ENCODE assay signal across 14 cellular contexts in the genomic region with DNA sequence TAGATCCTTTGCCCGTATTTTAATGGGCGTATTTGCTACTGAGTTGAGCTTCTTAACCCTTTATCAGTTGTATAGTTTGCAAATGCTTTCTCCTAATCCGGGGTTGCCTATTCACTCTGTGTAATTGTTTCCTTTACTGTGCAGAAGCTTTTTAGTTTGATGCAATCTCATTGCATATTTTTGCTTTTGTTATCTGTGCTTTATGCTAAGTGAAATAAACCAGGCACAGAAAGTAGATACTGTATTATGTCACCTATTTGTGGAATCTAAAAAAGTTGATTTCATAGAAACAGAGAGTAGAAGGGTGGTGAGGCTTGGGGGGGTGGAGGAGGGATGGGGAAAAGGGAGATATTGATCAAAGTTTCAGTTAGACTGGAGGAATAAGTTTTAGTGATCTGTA.
"Had no signal": no experiment of that assay in that cellular context is flagged by ENCODE, and none has a peak within 500 bp of the region (broad histone marks: within the 10 kb centered on the region; RNA-seq: fewer than 3 reads in every experiment).

No MANE protein-coding gene starts in this region.

- H3K4me1 ChIP-seq: foreskin keratinocyte, lower lobe of right lung, testis, upper lobe of right lung had no signal

- H3K27ac ChIP-seq: dorsolateral prefrontal cortex, esophagus muscularis mucosa, foreskin keratinocyte, lower lobe of right lung, right atrium auricular region, testis, upper lobe of right lung had no signal

- H3K9me3 Mint-ChIP-seq: stimulated activated naive B cell treated with anti-CD40 and anti-IgM and Interleukin-4, amounts not matched to agents 10 μg/mL and 1 μg/mL and 100 μg/mL, for 72 hours had no signal

- ATAC-seq: foreskin keratinocyte; left cardiac atrium; lower lobe of right lung; stimulated activated naive B cell treated with anti-CD40 and anti-IgM and Interleukin-4, amounts not matched to agents 10 μg/mL and 1 μg/mL and 100 μg/mL, for 72 hours; upper lobe of right lung had no signal

- H3K9me3 ChIP-seq: esophagus muscularis mucosa, lower lobe of right lung, right atrium auricular region, testis, upper lobe of right lung had no signal

- H3K4me3 ChIP-seq: dorsolateral prefrontal cortex, esophagus muscularis mucosa, lower lobe of right lung, right atrium auricular region, smooth muscle cell, testis, upper lobe of right lung had no signal

- H3K4me2 ChIP-seq: smooth muscle cell had no signal

- DNase-seq: activated naive CD4-positive, alpha-beta T cell; aorta; dorsolateral prefrontal cortex; foreskin keratinocyte; left cardiac atrium; lower lobe of right lung; midbrain; posterior cingulate gyrus; stimulated activated naive B cell treated with anti-CD40 and anti-IgM and Interleukin-4, amounts not matched to agents 10 μg/mL and 1 μg/mL and 100 μg/mL, for 72 hours; testis; upper lobe of right lung had no signal

- H3K27ac Mint-ChIP-seq: stimulated activated naive B cell treated with anti-CD40 and anti-IgM and Interleukin-4, amounts not matched to agents 10 μg/mL and 1 μg/mL and 100 μg/mL, for 72 hours had no signal

- H3K27me3 ChIP-seq: esophagus muscularis mucosa, foreskin keratinocyte, right atrium auricular region, testis, upper lobe of right lung had no signal

- H3K4me3 Mint-ChIP-seq: stimulated activated naive B cell treated with anti-CD40 and anti-IgM and Interleukin-4, amounts not matched to agents 10 μg/mL and 1 μg/mL and 100 μg/mL, for 72 hours had no signal

- H3K27me3 Mint-ChIP-seq: stimulated activated naive B cell treated with anti-CD40 and anti-IgM and Interleukin-4, amounts not matched to agents 10 μg/mL and 1 μg/mL and 100 μg/mL, for 72 hours had no signal
